ENCODE assay signal across 20 cellular contexts in the genomic region with DNA sequence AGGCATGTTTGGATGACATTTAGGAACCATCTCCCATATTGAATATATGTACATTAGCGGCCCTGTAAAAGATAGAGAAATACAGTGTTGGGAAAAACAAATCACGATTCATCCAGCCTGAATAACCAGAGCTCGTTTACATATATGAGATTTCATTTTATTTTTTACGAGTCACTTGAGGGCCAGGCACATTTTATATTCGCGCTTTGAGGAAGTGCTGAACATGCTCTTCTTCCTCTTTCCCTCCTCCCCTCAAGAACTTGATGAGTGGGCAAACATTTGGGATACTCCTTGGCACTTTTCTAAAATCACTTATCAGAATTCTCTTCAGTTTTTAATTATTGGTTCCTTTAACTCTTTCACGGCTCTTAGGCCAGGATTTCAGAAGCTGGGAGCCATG.
"Had no signal": no experiment of that assay in that cellular context is flagged by ENCODE, and none has a peak within 500 bp of the region (broad histone marks: within the 10 kb centered on the region; RNA-seq: fewer than 3 reads in every experiment).

No MANE protein-coding gene starts in this region.

- H3K4me3 ChIP-seq: lower lobe of right lung, mucosa of descending colon, upper lobe of left lung had no signal

- H3K27me3 ChIP-seq: upper lobe of left lung had no signal

- H3K9me3 Mint-ChIP-seq: activated CD4-positive, alpha-beta T cell treated with anti-CD3 and anti-CD28 coated beads, Interleukin-2, amount 10 ng/mL, durations not matched to agents 24 days and 14 days; activated CD8-positive, alpha-beta T cell treated with anti-CD3 and anti-CD28 coated beads for 36 hours; activated T-helper 1 cell treated with anti-CD3 and anti-CD28 coated beads, Interleukin-12 subunit alpha, Interleukin-12 subunit beta, Interleukin-2, Interleukin-4 antibody, amounts not matched to agents 30 ng/mL and 10 ng/mL and 1 ng/mL, durations not matched to agents 14 hours and 24 hours and 36 hours had no signal

- H2AFZ ChIP-seq: parathyroid adenoma had no signal

- H3K36me3 Mint-ChIP-seq: activated CD8-positive, alpha-beta memory T cell treated with anti-CD3 and anti-CD28 coated beads, Interleukin-2, amount 10 ng/mL, durations not matched to agents 7 days and 5 days; brain had no signal

- H3K79me2 ChIP-seq: parathyroid adenoma had no signal

- H3K4me1 ChIP-seq: lower lobe of right lung, parathyroid adenoma had no signal

- H3K9me3 ChIP-seq: lower lobe of right lung, mucosa of descending colon, upper lobe of left lung had no signal

- H3K27ac ChIP-seq: lower lobe of right lung, parathyroid adenoma, upper lobe of left lung had no signal

- H3K4me1 Mint-ChIP-seq: activated CD4-positive, alpha-beta T cell treated with anti-CD3 and anti-CD28 coated beads, Interleukin-2, amount 10 ng/mL, durations not matched to agents 24 days and 14 days; activated CD8-positive, alpha-beta memory T cell treated with anti-CD3 and anti-CD28 coated beads, Interleukin-2, amount 10 ng/mL, durations not matched to agents 7 days and 5 days; activated naive CD8-positive, alpha-beta T cell treated with anti-CD3 and anti-CD28 coated beads, Interleukin-2, amount 50 U/mL, for 24 hours; brain had no signal

- H3K36me3 ChIP-seq: lower lobe of right lung, upper lobe of left lung had no signal

- H3K9ac ChIP-seq: parathyroid adenoma had no signal

- H3K4me3 Mint-ChIP-seq: activated CD4-positive, alpha-beta T cell treated with anti-CD3 and anti-CD28 coated beads, Interleukin-2, amount 10 ng/mL, durations not matched to agents 24 days and 14 days; activated CD8-positive, alpha-beta memory T cell treated with anti-CD3 and anti-CD28 coated beads, Interleukin-2, amount 10 ng/mL, durations not matched to agents 7 days and 5 days; activated CD8-positive, alpha-beta T cell treated with anti-CD3 and anti-CD28 coated beads for 36 hours; activated naive CD8-positive, alpha-beta T cell treated with anti-CD3 and anti-CD28 coated beads, Interleukin-2, amount 50 U/mL, for 24 hours; activated T-helper 1 cell treated with anti-CD3 and anti-CD28 coated beads, Interleukin-12 subunit alpha, Interleukin-12 subunit beta, Interleukin-2, Interleukin-4 antibody, amounts not matched to agents 30 ng/mL and 10 ng/mL and 1 ng/mL, durations not matched to agents 14 hours and 24 hours and 36 hours; brain had no signal

- H3K27ac Mint-ChIP-seq: activated CD4-positive, alpha-beta T cell treated with anti-CD3 and anti-CD28 coated beads, Interleukin-2, amount 10 ng/mL, durations not matched to agents 24 days and 14 days; activated CD8-positive, alpha-beta memory T cell treated with anti-CD3 and anti-CD28 coated beads, Interleukin-2, amount 10 ng/mL, durations not matched to agents 7 days and 5 days; activated CD8-positive, alpha-beta T cell treated with anti-CD3 and anti-CD28 coated beads for 36 hours; activated naive CD8-positive, alpha-beta T cell treated with anti-CD3 and anti-CD28 coated beads, Interleukin-2, amount 50 U/mL, for 24 hours; activated T-helper 1 cell treated with anti-CD3 and anti-CD28 coated beads, Interleukin-12 subunit alpha, Interleukin-12 subunit beta, Interleukin-2, Interleukin-4 antibody, amounts not matched to agents 30 ng/mL and 10 ng/mL and 1 ng/mL, durations not matched to agents 14 hours and 24 hours and 36 hours had no signal

- ATAC-seq: activated CD8-positive, alpha-beta memory T cell treated with anti-CD3 and anti-CD28 coated beads, Interleukin-2, amount 10 ng/mL, durations not matched to agents 7 days and 5 days; activated CD8-positive, alpha-beta T cell treated with anti-CD3 and anti-CD28 coated beads for 36 hours; activated naive CD8-positive, alpha-beta T cell treated with anti-CD3 and anti-CD28 coated beads, Interleukin-2, amount 50 U/mL, for 24 hours; lower lobe of right lung; mucosa of descending colon; stimulated activated naive CD8-positive, alpha-beta T cell treated with anti-CD3 and anti-CD28 coated beads, Interleukin-15, Interleukin-2, amounts not matched to agents 100 U/mL and 50 U/mL, for 24 hours had no signal

- DNase-seq: activated CD4-positive, alpha-beta T cell treated with anti-CD3 and anti-CD28 coated beads, Interleukin-2, amount 10 ng/mL, durations not matched to agents 24 days and 14 days; activated CD8-positive, alpha-beta memory T cell treated with anti-CD3 and anti-CD28 coated beads, Interleukin-2, amount 10 ng/mL, durations not matched to agents 7 days and 5 days; activated CD8-positive, alpha-beta T cell treated with anti-CD3 and anti-CD28 coated beads for 36 hours; activated gamma-delta T cell; activated naive CD4-positive, alpha-beta T cell treated with anti-CD3 and anti-CD28 coated beads, Interleukin-2, amount 50 U/mL, for 16 hours; activated naive CD8-positive, alpha-beta T cell treated with anti-CD3 and anti-CD28 coated beads, Interleukin-2, amount 50 U/mL, for 24 hours; anterior cingulate cortex; effector CD4-positive, alpha-beta T cell; kidney; lower lobe of right lung; mesendoderm; mucosa of descending colon; nucleus accumbens; right cardiac atrium; stimulated activated CD4-positive, alpha-beta T cell treated with anti-CD3 and anti-CD28 coated beads, Interleukin-4, amount 100 ng/mL, for 24 hours; stimulated activated naive CD8-positive, alpha-beta T cell treated with anti-CD3 and anti-CD28 coated beads, Interleukin-15, Interleukin-2, amounts not matched to agents 100 U/mL and 50 U/mL, for 24 hours; upper lobe of left lung had no signal
